Comparison of ENCODE assay signal across 1 cellular context in the genomic region with DNA sequence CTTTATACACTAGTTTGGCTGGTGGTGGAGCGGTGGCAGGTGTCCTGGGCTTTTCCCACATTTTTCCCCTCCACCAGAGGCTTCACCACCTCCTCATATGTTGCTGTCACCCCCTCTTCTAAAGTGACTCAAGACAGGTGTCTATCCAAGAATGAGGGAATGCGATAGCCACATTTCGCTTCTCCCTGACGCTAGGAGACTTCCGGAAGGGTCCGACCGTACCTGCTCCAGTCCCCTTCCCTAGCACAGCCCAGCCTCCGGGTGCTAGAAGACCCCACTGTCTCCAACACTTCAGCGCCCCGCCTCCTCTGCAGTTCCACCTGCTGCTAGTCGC.
TF ChIP-seq lines count a peak whose summit lies in the region.

No MANE protein-coding gene starts in this region.

TF ChIP-seq in endothelial cell of umbilical vein, 7 proteins besides CTCF, POLR2A, EP300 and RAD21:
- TF ChIP-seq FOS (IDR thresholded peaks at IDR 0.05; ENCODE audit: borderline replicate concordance, insufficient read depth, low read length), result no peak
- no peak for TF ChIP-seq EZH2 (IDR thresholded peaks at IDR 0.05; ENCODE audit: borderline replicate concordance, low read depth, low read length, severe bottlenecking)
- TF ChIP-seq, protein P1, sequence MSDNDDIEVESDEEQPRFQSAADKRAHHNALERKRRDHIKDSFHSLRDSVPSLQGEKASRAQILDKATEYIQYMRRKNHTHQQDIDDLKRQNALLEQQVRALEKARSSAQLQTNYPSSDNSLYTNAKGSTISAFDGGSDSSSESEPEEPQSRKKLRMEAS (IDR thresholded peaks at IDR 0.05; ENCODE audit: insufficient read depth, insufficient read length), result no peak
- TF ChIP-seq GATA2 (IDR thresholded peaks at IDR 0.05; ENCODE audit: insufficient read depth, insufficient read length, low read depth, low read length), result no peak
- TF ChIP-seq MYC (IDR thresholded peaks at IDR 0.05; ENCODE audit: low read depth, low read length), result no peak
- no peak for TF ChIP-seq POLR2AphosphoS5 (IDR thresholded peaks at IDR 0.05; ENCODE audit: insufficient read depth, low read depth, low read length)
- no peak for TF ChIP-seq JUN (IDR thresholded peaks at IDR 0.05; ENCODE audit: borderline replicate concordance, insufficient read depth, insufficient read length, low read depth)
TF ChIP-seq in endothelial cell of umbilical vein: peak in this region for 0.
